ENCODE assay signal across 8 cellular contexts in genomic region chr17:7328840-7329359, GRCh38. TPM values are rescaled to one million over a fixed set of nuclear protein-coding genes. Genes with fewer than 3 reads are reported as not detected.
A peak's percentile ranks its signal among the peaks of the same experiment; 100 is the strongest.
DNase-seq lines count a peak whose midpoint lies in the region; ATAC-seq and TF ChIP-seq lines count a peak whose summit lies in the region.

Gene NEURL4, minus strand, starts transcription at chr17:7329335. Its CDS starts 23 bp downstream, at chr17:7329312.

- peak within 1 kb of the TSS; percentile 98 for H3K9ac ChIP-seq in NT2/D1 (ENCODE audit: insufficient read length, low read depth)

- WGBS in ectodermal cell, 2 experiments = 0% methylated on average over 47 of the region's 47 CpGs

- DNase-seq in ELF-1 (ENCODE audit: low read depth, low spot score) (peak; percentile 30), NT2/D1 (ENCODE audit: low read depth, low spot score) (no peak), mucosa of descending colon (peak in 1 of 3 donors; percentile 40), upper lobe of right lung (no peak), HCEC 1CT (no peak), DMS114 treated with DMSO at 0.1 percent for 48 hours (lab: John Stamatoyannopoulos, UW; ENCODE audit: unreplicated experiment) (no peak)

- intact Hi-C loops in mucosa of descending colon (cut with DNase I, micrococcal nuclease) = no loop called here
- intact Hi-C loops in upper lobe of right lung (cut with DNase I) = no loop called here

- H3K27me3 ChIP-seq in NT2/D1 (ENCODE audit: insufficient read depth, insufficient read length) (no peaks in the 10 kb centered on the region), ectodermal cell (ENCODE audit: control insufficient read depth, insufficient read depth, low read length, poor library complexity, severe bottlenecking) (no peaks in the 10 kb centered on the region), upper lobe of right lung (no peaks in the 10 kb centered on the region)

- H3K4me1 ChIP-seq in NT2/D1 (ENCODE audit: insufficient read depth, insufficient read length) (no peaks in the 10 kb centered on the region), ectodermal cell (ENCODE audit: control insufficient read depth, insufficient read depth, low read length) (peaks cover 9% of the 10 kb centered on the region), mucosa of descending colon (ENCODE audit: low read depth) (peaks cover 12% of the 10 kb centered on the region), upper lobe of right lung (peaks cover 15% of the 10 kb centered on the region)

- TF ChIP-seq CTCF in mucosa of descending colon (IDR thresholded peaks at IDR 0.05) (no peak), upper lobe of right lung (IDR thresholded peaks at IDR 0.05) (no peak)

- H3K36me3 ChIP-seq in NT2/D1 (ENCODE audit: insufficient read depth, insufficient read length, low read length) (peaks cover 37% of the 10 kb centered on the region), ectodermal cell (ENCODE audit: control insufficient read depth, insufficient read depth, low read length) (peaks cover 20% of the 10 kb centered on the region), mucosa of descending colon (ENCODE audit: low read depth) (peaks cover 3% of the 10 kb centered on the region), upper lobe of right lung (peaks cover 9% of the 10 kb centered on the region)

- H3K27ac ChIP-seq in ectodermal cell (ENCODE audit: insufficient read depth, low read depth, low read length, poor library complexity, severe bottlenecking) = peak within 1 kb of the TSS; percentile 93
- peak within 1 kb of the TSS; percentile 92 for H3K27ac ChIP-seq in upper lobe of right lung

- H3K9me3 ChIP-seq in NT2/D1 (ENCODE audit: insufficient read depth, low read length) = no peaks in the 10 kb centered on the region
- H3K9me3 ChIP-seq in ectodermal cell (ENCODE audit: control insufficient read depth, low read length) = no peaks in the 10 kb centered on the region
- H3K9me3 ChIP-seq in mucosa of descending colon = no peaks in the 10 kb centered on the region
- H3K9me3 ChIP-seq in upper lobe of right lung = no peaks in the 10 kb centered on the region

- H3K4me3 ChIP-seq in NT2/D1 (ENCODE audit: insufficient read length, low read depth) = peak within 1 kb of the TSS; percentile 84
- H3K4me3 ChIP-seq in ectodermal cell (ENCODE audit: insufficient read depth, low read depth, low read length) = peak within 1 kb of the TSS; percentile 87
- peak within 1 kb of the TSS; percentile 75 for H3K4me3 ChIP-seq in mucosa of descending colon
- peak within 1 kb of the TSS; percentile 87 for H3K4me3 ChIP-seq in upper lobe of right lung

- ATAC-seq in GM21619 (IDR thresholded peaks at IDR 0.05; ENCODE audit: unreplicated experiment) = peak; percentile 17
- peak; percentile 26 for ATAC-seq in mucosa of descending colon
- ATAC-seq in upper lobe of right lung = peak; percentile 16

RNA-seq across cellular contexts. Expression of gene NEURL4, which starts in this region (rescaled TPM):
- polyA plus RNA-seq in ectodermal cell (2013, experiment 1 of 4) = 43.8 TPM
- polyA plus RNA-seq in ectodermal cell (2013, experiment 2 of 4) = 44.7 TPM
- 35.7 TPM for polyA plus RNA-seq in ectodermal cell (2013, experiment 3 of 4)
- polyA plus RNA-seq in ectodermal cell (2013, experiment 4 of 4) = 37.0 TPM
- total RNA-seq in mucosa of descending colon = 10 to 100 TPM; 39.0 to 59.1 (median 44.9) TPM
- total RNA-seq in upper lobe of right lung = 37.6 TPM
